In the genomic region with DNA sequence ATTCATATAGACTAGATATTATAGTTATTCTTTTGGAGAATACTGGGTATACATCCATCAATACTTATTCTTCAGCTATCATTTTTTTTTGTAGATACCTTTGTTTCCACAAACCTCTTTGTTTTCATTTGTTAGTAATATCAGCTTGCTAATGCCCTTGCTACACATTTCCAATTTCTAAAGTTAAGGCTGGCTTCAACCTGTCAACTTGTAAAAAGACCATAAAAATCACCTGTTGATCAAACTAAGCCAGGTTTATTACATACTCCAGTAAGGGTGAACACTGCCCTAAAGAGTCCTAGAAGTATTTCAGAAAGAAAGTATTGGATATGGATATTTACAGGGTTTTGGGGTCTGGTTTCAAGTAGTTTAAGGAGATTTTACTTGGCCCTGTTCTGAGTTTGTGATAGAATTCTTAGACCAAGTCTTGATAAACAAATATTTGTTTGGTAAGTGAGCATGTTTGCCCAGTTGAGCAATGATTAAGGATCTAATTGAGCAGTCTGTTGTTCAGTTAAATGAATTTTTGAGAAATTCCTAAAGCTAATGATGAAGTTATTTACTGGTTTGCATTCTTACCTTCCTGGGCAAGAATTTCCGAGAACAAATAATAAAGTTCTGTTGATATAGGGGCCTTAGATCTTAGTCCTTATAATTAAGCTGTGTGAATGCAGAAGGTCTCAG, we compare ENCODE assay signal across 17 cellular contexts. TPM values are rescaled to one million over a fixed set of nuclear protein-coding genes. Genes with fewer than 3 reads are reported as not detected.
"Had no signal": no experiment of that assay in that cellular context is flagged by ENCODE, and none has a peak within 500 bp of the region (broad histone marks: within the 10 kb centered on the region; RNA-seq: fewer than 3 reads in every experiment).

No MANE protein-coding gene starts in this region.

- ATAC-seq: activated CD8-positive, alpha-beta memory T cell treated with anti-CD3 and anti-CD28 coated beads, Interleukin-2, amount 10 ng/mL, durations not matched to agents 7 days and 5 days; stimulated activated effector memory CD8-positive, alpha-beta T cell treated with anti-CD3 and anti-CD28 coated beads, Interleukin-12 subunit alpha, Interleukin-12 subunit beta, amount 100 ng/mL, for 72 hours had no signal

- H3K27me3 ChIP-seq: adrenal gland, colonic mucosa, esophagus muscularis mucosa, ovary, tibial artery had no signal

- H3K9me3 ChIP-seq: adrenal gland, colonic mucosa, esophagus muscularis mucosa, ovary, tibial artery had no signal

- DNase-seq: activated CD4-positive, alpha-beta memory T cell treated with anti-CD3 and anti-CD28 coated beads for 36 hours; activated CD8-positive, alpha-beta memory T cell treated with anti-CD3 and anti-CD28 coated beads, Interleukin-2, amount 10 ng/mL, durations not matched to agents 7 days and 5 days; activated naive CD4-positive, alpha-beta T cell treated with anti-CD3 and anti-CD28 coated beads, Interleukin-2, amount 50 U/mL, for 16 hours; activated T-cell treated with anti-CD3 and anti-CD28 coated beads, Interleukin-2, amount 50 U/mL, for 24 hours; adrenal gland; colonic mucosa; kidney glomerular epithelial cell; ovary; T-helper 1 cell; T1000; tibial artery had no signal

- H3K4me1 ChIP-seq: colonic mucosa had no signal

- H3K4me3 ChIP-seq: adrenal gland, colonic mucosa, esophagus muscularis mucosa, lung, ovary, tibial artery had no signal

- H3K36me3 ChIP-seq: adrenal gland, colonic mucosa, ovary had no signal

- H3K27ac ChIP-seq: adrenal gland, colonic mucosa, esophagus muscularis mucosa, ovary, tibial artery had no signal

RNA-seq across cellular contexts. Expression of gene LRTM2, which starts 52.8 kb away (rescaled TPM):
- total RNA-seq: activated CD4-positive, alpha-beta memory T cell treated with anti-CD3 and anti-CD28 coated beads for 36 hours; activated CD8-positive, alpha-beta memory T cell treated with anti-CD3 and anti-CD28 coated beads, Interleukin-2, amount 10 ng/mL, durations not matched to agents 7 days and 5 days; adrenal gland; cardiac septum; colonic mucosa; fibroblast of villous mesenchyme; glomerular endothelial cell; lung; ovary had no signal
- polyA plus RNA-seq: adrenal gland, ovary had no signal
